In genomic region chr3:12659316-12660015, GRCh38 we compare ENCODE assay signal across 11 cellular contexts. TPM values are rescaled to one million over a fixed set of nuclear protein-coding genes. Genes with fewer than 3 reads are reported as not detected.
A peak's percentile ranks its signal among the peaks of the same experiment; 100 is the strongest.
DNase-seq lines count a peak whose midpoint lies in the region; ATAC-seq and TF ChIP-seq lines count a peak whose summit lies in the region.
"Had no signal": no experiment of that assay in that cellular context is flagged by ENCODE, and none has a peak within 500 bp of the region (broad histone marks: within the 10 kb centered on the region; RNA-seq: fewer than 3 reads in every experiment).

No MANE protein-coding gene starts in this region.

- no peak for ATAC-seq in GM18873 (IDR thresholded peaks at IDR 0.05; ENCODE audit: low FRiP score, unreplicated experiment)

- H3K9ac ChIP-seq in endodermal cell (ENCODE audit: extremely low read depth, low read length, poor library complexity, severe bottlenecking): no peak overlapping the region

- DNase-seq in CD14-positive monocyte (ENCODE audit: low spot score) (no peak), endodermal cell (no peak), osteocyte (ENCODE audit: extremely low spot score, unreplicated experiment) (no peak), NCI-H524 (lab: John Stamatoyannopoulos, UW) (no peak), WERI-Rb-1 (no peak), head of caudate nucleus (no peak)
- DNase-seq: activated CD4-positive, alpha-beta T cell treated with anti-CD3 and anti-CD28 coated beads, Interleukin-2, amount 50 U/mL, for 1 hour; NCI-H146; stimulated activated CD4-positive, alpha-beta T cell treated with anti-CD3 and anti-CD28 coated beads, Interleukin-2, amount 100 ng/mL, for 24 hours had no signal

- H3K27ac ChIP-seq in endodermal cell (ENCODE audit: low read depth, low read length) (no peak overlapping the region), WERI-Rb-1 (no peak overlapping the region)

- peaks cover 65% of the 10 kb centered on the region for H3K4me1 Mint-ChIP-seq in CD14-positive monocyte
- peaks cover 31 to 48% (median 41%) of the 10 kb centered on the region in 3 donors for H3K4me1 Mint-ChIP-seq in IgD-negative memory B cell
- peaks cover 42% of the 10 kb centered on the region for H3K4me1 Mint-ChIP-seq in endodermal cell
- peaks cover 51% of the 10 kb centered on the region for H3K4me1 Mint-ChIP-seq in osteocyte (ENCODE audit: unreplicated experiment)

- intact Hi-C loops in CD14-positive monocyte (cut with micrococcal nuclease) (loop anchor here (5.0 kb wide), 2 partner anchors 63 to 102 kb away; partner anchors contain the start of gene MKRN2 (in 1 of the 2)), head of caudate nucleus (cut with DNase I) (loop anchor here (5.0 to 10.0 kb wide), 2 partner anchors 172 to 285 kb away; no protein-coding TSS in a partner anchor)

- H3K27me3 ChIP-seq in endodermal cell (ENCODE audit: control insufficient read depth, insufficient read depth, low read length, poor library complexity, severe bottlenecking) (no peaks in the 10 kb centered on the region), WERI-Rb-1 (ENCODE audit: insufficient read depth, low read depth, severe bottlenecking) (no peaks in the 10 kb centered on the region)

- H3K4me1 ChIP-seq in endodermal cell (ENCODE audit: control insufficient read depth, insufficient read depth, low read length): no peaks in the 10 kb centered on the region

- no peaks in the 10 kb centered on the region for H3K9me3 Mint-ChIP-seq in CD14-positive monocyte
- H3K9me3 Mint-ChIP-seq in IgD-negative memory B cell: no peaks in the 10 kb centered on the region
- H3K9me3 Mint-ChIP-seq in endodermal cell: no peaks in the 10 kb centered on the region
- H3K9me3 Mint-ChIP-seq in osteocyte (ENCODE audit: unreplicated experiment): no peaks in the 10 kb centered on the region

- H3K4me3 ChIP-seq in endodermal cell (ENCODE audit: low read length) (no peak overlapping the region), WERI-Rb-1 (ENCODE audit: low read depth, low read length) (no peak overlapping the region)

- TF ChIP-seq CTCF in CD14-positive monocyte (IDR thresholded peaks at IDR 0.05): no peak
- TF ChIP-seq CTCF in endodermal cell (conservative IDR thresholded peaks at IDR 0.05): no peak
- no peak for TF ChIP-seq CTCF in osteocyte (IDR thresholded peaks at IDR 0.05)
- TF ChIP-seq CTCF in WERI-Rb-1 (IDR thresholded peaks at IDR 0.05; ENCODE audit: low read depth, low read length): no peak

- H3K36me3 ChIP-seq in endodermal cell (ENCODE audit: control insufficient read depth, insufficient read depth, low read length) (no peaks in the 10 kb centered on the region), WERI-Rb-1 (peaks cover 13% of the 10 kb centered on the region)

- H3K4me3 Mint-ChIP-seq in CD14-positive monocyte (peak overlapping the region in 1 of 2 donors; percentile 4), IgD-negative memory B cell (peak overlapping the region in 3 of 4 donors; percentile 3 to 74 (median 62)), endodermal cell (no peak overlapping the region), osteocyte (ENCODE audit: unreplicated experiment) (no peak overlapping the region)

- H3K27ac Mint-ChIP-seq in CD14-positive monocyte (peak overlapping the region in 6 of 7 donors; percentile 43 to 84 (median 62)), IgD-negative memory B cell (peak overlapping the region; percentile 53 to 78 (median 56)), endodermal cell (peak overlapping the region; percentile 36), osteocyte (ENCODE audit: unreplicated experiment) (peak overlapping the region; percentile 70)

- H3K36me3 Mint-ChIP-seq in CD14-positive monocyte (peaks cover 4 to 8% of the 10 kb centered on the region in 2 donors), IgD-negative memory B cell (peaks cover 6% of the 10 kb centered on the region), endodermal cell (ENCODE audit: low read depth) (no peaks in the 10 kb centered on the region), osteocyte (ENCODE audit: unreplicated experiment) (no peaks in the 10 kb centered on the region)

- 92 to 96% methylated on average over 2 to 3 of the region's 3 CpGs for WGBS in endodermal cell (ENCODE audit: insufficient coverage in 1 of 2, insufficient read length in 1 of 2), 2 experiments

- H3K27me3 Mint-ChIP-seq in CD14-positive monocyte (ENCODE audit: low read depth in 3 of 3) (no peaks in the 10 kb centered on the region), IgD-negative memory B cell (no peaks in the 10 kb centered on the region), endodermal cell (ENCODE audit: insufficient read depth) (no peaks in the 10 kb centered on the region), osteocyte (ENCODE audit: unreplicated experiment) (no peaks in the 10 kb centered on the region)

- H3K9me3 ChIP-seq in endodermal cell (ENCODE audit: control insufficient read depth, low read length): no peaks in the 10 kb centered on the region
- H3K9me3 ChIP-seq in WERI-Rb-1 (ENCODE audit: severe bottlenecking): no peaks in the 10 kb centered on the region

RNA-seq across cellular contexts. Expression of gene RAF1, which starts 4.5 kb away (rescaled TPM):
- polyA plus RNA-seq in CD14-positive monocyte: 10 to 100 TPM; 73.0 to 79.5 TPM
- 56.0 TPM for polyA plus RNA-seq in IgD-negative memory B cell
- total RNA-seq in endodermal cell: 100 to 1,000 TPM in 1 of 2 donors, 10 to 100 TPM in 1; 95.4 to 116 TPM
- 124 TPM for polyA plus RNA-seq in endodermal cell (2013, experiment 1 of 2)
- polyA plus RNA-seq in endodermal cell (2013, experiment 2 of 2): 111 TPM
- 87.3 and 90.3 TPM in 2 replicates for total RNA-seq in osteocyte

Comparison
In these comparisons a context has a peak if more than half of its experiments do, and no peak if none do; other contexts are left out.
1. H3K4me3 Mint-ChIP-seq: peak in IgD-negative memory B cell (3 of 4); none in endodermal cell (single experiment) and osteocyte (single experiment).
2. Peak in every context shown above with its lines, with median percentiles within 50 percentile points of each other: H3K27ac Mint-ChIP-seq.